ENCODE assay signal across 9 cellular contexts in the genomic region with DNA sequence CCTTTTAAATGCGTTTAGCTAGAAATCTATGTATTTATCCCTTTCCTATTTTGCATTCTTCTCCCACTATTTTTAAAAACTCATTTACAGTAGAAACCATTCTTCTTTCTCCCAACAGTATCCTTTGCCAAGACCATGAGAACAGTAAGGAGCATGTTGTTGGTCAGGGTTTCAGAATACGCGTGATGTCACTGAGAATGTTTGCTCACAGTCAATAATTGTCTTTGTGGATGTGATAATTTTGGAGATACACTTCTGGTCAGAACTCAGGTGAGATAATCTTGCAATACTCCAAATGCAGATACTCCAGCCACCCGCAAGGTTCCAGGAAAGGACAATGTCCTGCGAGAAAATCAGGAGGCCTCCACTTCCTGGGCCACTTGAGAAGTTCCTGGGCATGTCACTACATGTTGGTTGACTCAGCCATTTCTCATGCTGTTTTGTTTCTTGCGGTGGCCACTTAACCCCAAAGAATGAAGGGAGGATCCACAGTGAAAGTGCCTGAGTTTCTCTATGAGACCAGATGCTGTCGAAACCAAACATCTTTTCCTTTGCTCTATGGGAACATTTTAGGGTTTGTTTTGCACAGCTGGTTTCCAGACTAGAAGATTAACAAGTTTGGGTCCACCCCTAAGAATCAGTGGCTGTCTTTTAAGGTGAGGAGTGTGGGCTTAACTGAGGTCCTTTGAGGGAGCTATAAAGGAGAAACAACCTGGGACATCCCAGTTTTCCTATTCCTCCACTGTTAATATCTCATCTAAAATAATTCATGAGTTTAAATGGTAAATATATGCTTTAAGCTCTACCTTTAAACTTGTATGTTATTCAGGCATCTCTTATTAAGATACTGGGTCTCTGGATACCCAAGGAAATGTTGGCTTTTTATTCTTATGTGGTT.
DNase-seq lines count a peak whose midpoint lies in the region; ATAC-seq and FAIRE-seq lines count a peak whose summit lies in the region.
"Had no signal": no experiment of that assay in that cellular context is flagged by ENCODE, and none has a peak within 500 bp of the region (broad histone marks: within the 10 kb centered on the region; RNA-seq: fewer than 3 reads in every experiment).

No MANE protein-coding gene starts in this region.

- peak; percentile 65 for FAIRE-seq in urothelium cell line (lab: Jason Lieb, UNC)

- ATAC-seq in HG02970 (IDR thresholded peaks at IDR 0.05; ENCODE audit: low FRiP score, unreplicated experiment): no peak

- DNase-seq in SIG-M5 treated with dmso at 0.1 percent for 504 hours (lab: John Stamatoyannopoulos, UW; ENCODE audit: unreplicated experiment) (peak; percentile 35), SIG-M5 (lab: John Stamatoyannopoulos, UW) (no peak), M059J (ENCODE audit: low read depth) (peak; percentile 94), epidermal melanocyte (ENCODE audit: insufficient read length, low spot score) (peak; percentile 55), urothelium cell line (ENCODE audit: low spot score) (peak; percentile 83), NCI-H1092 (lab: John Stamatoyannopoulos, UW) (no peak), activated gamma-delta T cell treated with Interleukin-2 at 50 U/mL for 16 hours (no peak)
- DNase-seq: CD4-positive, CD25-positive, alpha-beta regulatory T cell had no signal

Comparison
In these comparisons a context has a peak if more than half of its experiments do, and no peak if none do; other contexts are left out.
1. DNase-seq: peak in SIG-M5 treated with dmso at 0.1 percent for 504 hours (single experiment), M059J (single experiment), epidermal melanocyte (single experiment) and urothelium cell line (single experiment); none in SIG-M5 (single experiment), NCI-H1092 (single experiment) and activated gamma-delta T cell treated with Interleukin-2 at 50 U/mL for 16 hours (single experiment).